Comparison of ENCODE assay signal across 9 cellular contexts in genomic region chr3:177191108-177191779, GRCh38. TPM values are rescaled to one million over a fixed set of nuclear protein-coding genes. Genes with fewer than 3 reads are reported as not detected.
DNase-seq lines count a peak whose midpoint lies in the region; ATAC-seq, FAIRE-seq and TF ChIP-seq lines count a peak whose summit lies in the region.
"Had no signal": no experiment of that assay in that cellular context is flagged by ENCODE, and none has a peak within 500 bp of the region (broad histone marks: within the 10 kb centered on the region; RNA-seq: fewer than 3 reads in every experiment).

No MANE protein-coding gene starts in this region.

- H2AFZ ChIP-seq in IMR-90 (replicated peaks; ENCODE audit: low read length, poor library complexity): no peak overlapping the region
- no peak overlapping the region for H2AFZ ChIP-seq in astrocyte (ENCODE audit: low read depth, low read length)

- BruUV-seq in IMR-90 (replicated peaks; lab: Mats Ljungman, UMichigan): no TSS peak

- peak; percentile 45 for ATAC-seq in GM18519 (IDR thresholded peaks at IDR 0.05; ENCODE audit: low FRiP score, unreplicated experiment)
- no peak for ATAC-seq in IMR-90 (ENCODE audit: low read depth)
- ATAC-seq in HG02970 (IDR thresholded peaks at IDR 0.05; ENCODE audit: low FRiP score, unreplicated experiment): no peak

- no peak overlapping the region for H2AK5ac ChIP-seq in IMR-90 (ENCODE audit: low read depth, low read length)

- peaks cover 2% of the 10 kb centered on the region for H3K9me3 Mint-ChIP-seq in astrocyte (ENCODE audit: unreplicated experiment)
- H3K9me3 Mint-ChIP-seq in neural crest cell: no peaks in the 10 kb centered on the region

- H3K4me2 ChIP-seq in IMR-90 (ENCODE audit: low read depth, low read length) (peak overlapping the region; percentile 17; the same call in 1 of the 2 replicates), astrocyte (ENCODE audit: low read length) (peak overlapping the region; percentile 19)

- H3K36me3 Mint-ChIP-seq in astrocyte (ENCODE audit: low read depth, unreplicated experiment) (peaks cover 3% of the 10 kb centered on the region), neural crest cell (ENCODE audit: low read depth) (peaks cover 17% of the 10 kb centered on the region)

- no peak overlapping the region for H3K18ac ChIP-seq in IMR-90 (ENCODE audit: low read depth, low read length)

- no peak overlapping the region for H2BK20ac ChIP-seq in IMR-90 (ENCODE audit: low read depth, low read length)

- H3K9me3 ChIP-seq in IMR-90 (ENCODE audit: control insufficient read depth, insufficient read depth, low read length): no peaks in the 10 kb centered on the region
- H3K9me3 ChIP-seq in astrocyte (ENCODE audit: insufficient read depth, low read depth, low read length): no peaks in the 10 kb centered on the region

- no peak overlapping the region for H4K5ac ChIP-seq in IMR-90 (ENCODE audit: low read depth, low read length)

- in situ Hi-C loops in IMR-90 (cut with MboI; ENCODE audit: low sequenced_read_pairs): no loop called here

- H3K27me3 ChIP-seq in IMR-90 (ENCODE audit: control insufficient read depth, insufficient read depth, low read length) (no peaks in the 10 kb centered on the region), astrocyte (ENCODE audit: insufficient read depth, low read length) (no peaks in the 10 kb centered on the region)

- WGBS in IMR-90 (ENCODE audit: extremely low coverage in 2 of 2, insufficient read length in 1 of 2), 2 experiments: no CpG with 5 or more reads among the region's 2 CpGs

- no peak overlapping the region for H3K4me3 Mint-ChIP-seq in astrocyte (ENCODE audit: unreplicated experiment)
- peak overlapping the region; percentile 50 for H3K4me3 Mint-ChIP-seq in neural crest cell

- H3K79me1 ChIP-seq in IMR-90 (ENCODE audit: low read depth in 1 of 2, low read length in 2 of 2): peaks cover 3 to 23% of the 10 kb centered on the region in 2 experiments; a peak in 2 of 4 replicates

- TF ChIP-seq CTCF in IMR-90 (conservative IDR thresholded peaks at IDR 0.05; ENCODE audit: low read depth, low read length) (no peak), astrocyte (IDR thresholded peaks at IDR 0.05; ENCODE audit: insufficient read depth, low read depth, low read length) (no peak), neural crest cell (conservative IDR thresholded peaks at IDR 0.05) (no peak)

- H3K36me3 ChIP-seq in IMR-90 (ENCODE audit: control insufficient read depth, insufficient read depth, low read length): no peaks in the 10 kb centered on the region
- H3K36me3 ChIP-seq in astrocyte (ENCODE audit: insufficient read depth, low read length): no peaks in the 10 kb centered on the region

- H3K9me1 ChIP-seq in IMR-90 (ENCODE audit: insufficient read depth, low read length): no peaks in the 10 kb centered on the region; the same call in 1 of the 2 replicates

- POLR2A ChIA-PET in IMR-90 (lab: Charles Lee; ENCODE audit: unreplicated experiment): no interaction called here

- no peak for FAIRE-seq in astrocyte (lab: Jason Lieb, UNC)

- no peak overlapping the region for H2AK9ac ChIP-seq in IMR-90 (replicated peaks; ENCODE audit: low read depth, low read length, poor library complexity)

- H3K4me1 ChIP-seq in IMR-90 (ENCODE audit: control insufficient read depth, insufficient read depth, low read length) (peaks cover 8% of the 10 kb centered on the region), astrocyte (ENCODE audit: insufficient read depth, low read length) (peaks cover 19% of the 10 kb centered on the region)

- no peak overlapping the region for H3K14ac ChIP-seq in IMR-90 (replicated peaks; ENCODE audit: low read depth, low read length)

- H3K4me3 ChIP-seq in IMR-90 (ENCODE audit: insufficient read depth, low read depth, low read length) (no peak overlapping the region), astrocyte (ENCODE audit: insufficient read depth, low read depth, low read length) (no peak overlapping the region)

- H3K27ac ChIP-seq in IMR-90 (ENCODE audit: insufficient read depth, low read length): no peak overlapping the region
- peak overlapping the region; percentile 8 for H3K27ac ChIP-seq in astrocyte (ENCODE audit: low read depth, low read length)

- peaks cover 68% of the 10 kb centered on the region for H4K20me1 ChIP-seq in IMR-90 (ENCODE audit: insufficient read depth, low read length)
- H4K20me1 ChIP-seq in astrocyte (ENCODE audit: insufficient read depth, low read length): peaks cover 83% of the 10 kb centered on the region

- H2BK5ac ChIP-seq in IMR-90 (ENCODE audit: low read depth, low read length, poor library complexity, severe bottlenecking): no peak overlapping the region

- peaks cover 100% of the 10 kb centered on the region for H3K79me2 ChIP-seq in astrocyte (ENCODE audit: insufficient read depth, low read length)

- DNase-seq in IMR-90 (no peak), astrocyte (ENCODE audit: low read depth) (no peak), neural crest cell (ENCODE audit: low read depth, low spot score) (no peak), OCI-M2 (lab: John Stamatoyannopoulos, UW; ENCODE audit: unreplicated experiment) (no peak), cerebellum (ENCODE audit: low spot score) (no peak)
- no peak for DNase-seq in effector CD4-positive, alpha-beta T cell
- DNase-seq: NCI-H748 treated with DMSO at 0.1 percent for 48 hours had no signal

- no peak overlapping the region for H3K27ac Mint-ChIP-seq in astrocyte (ENCODE audit: unreplicated experiment)
- H3K27ac Mint-ChIP-seq in neural crest cell (ENCODE audit: unreplicated experiment): peak overlapping the region; percentile 38

- no peak overlapping the region for H4K91ac ChIP-seq in IMR-90 (ENCODE audit: insufficient read depth, low read depth, low read length)

- H3K4ac ChIP-seq in IMR-90 (ENCODE audit: low read depth, low read length): no peak overlapping the region

- no peak for TF ChIP-seq POLR2A in IMR-90 (IDR thresholded peaks at IDR 0.05; ENCODE audit: low read depth, low read length)

- no peak overlapping the region for H2BK120ac ChIP-seq in IMR-90 (ENCODE audit: low read depth, low read length)

- dilution Hi-C loops in IMR-90 (cut with HindIII; ENCODE audit: low sequenced_read_pairs, unreplicated experiment): no loop called here

- H3K23ac ChIP-seq in IMR-90 (ENCODE audit: low read depth, low read length): peak overlapping the region; percentile 29; the same call in 1 of the 2 replicates

- CTCF ChIA-PET in IMR-90 (lab: Yijun Ruan, JAX): no interaction called here

- intact Hi-C loops in IMR-90 (cut with micrococcal nuclease): loop anchor here (10.0 kb wide), 2 partner anchors 404 to 634 kb away; no protein-coding TSS in a partner anchor

- H3K56ac ChIP-seq in IMR-90 (ENCODE audit: extremely low read depth, insufficient read depth, low read length): no peak overlapping the region

- no peak for TF ChIP-seq RAD21 in IMR-90 (IDR thresholded peaks at IDR 0.05; ENCODE audit: low read length)

- H4K8ac ChIP-seq in IMR-90 (ENCODE audit: low read depth in 2 of 2, low read length in 2 of 2): no peak overlapping the region

- H3K9ac ChIP-seq in IMR-90 (ENCODE audit: low read depth, low read length): no peak overlapping the region
- no peak overlapping the region for H3K9ac ChIP-seq in astrocyte (ENCODE audit: low read length)

- H3K4me1 Mint-ChIP-seq in astrocyte (ENCODE audit: low read depth, unreplicated experiment) (peaks cover 18% of the 10 kb centered on the region), neural crest cell (peaks cover 60% of the 10 kb centered on the region)

- H3K27me3 Mint-ChIP-seq in astrocyte (ENCODE audit: low read depth, unreplicated experiment) (no peaks in the 10 kb centered on the region), neural crest cell (ENCODE audit: low read depth) (no peaks in the 10 kb centered on the region)

- H2BK15ac ChIP-seq in IMR-90 (ENCODE audit: low read depth, low read length): no peak overlapping the region

TF ChIP-seq in IMR-90, 13 proteins besides CTCF, POLR2A, EP300 and RAD21:
- TF ChIP-seq ELK1 (IDR thresholded peaks at IDR 0.05; ENCODE audit: borderline replicate concordance, low read depth, low read length) (no peak), NFE2L2 (IDR thresholded peaks at IDR 0.05; ENCODE audit: low read depth, low read length) (no peak), RFX5 (IDR thresholded peaks at IDR 0.05; ENCODE audit: low read depth, low read length) (no peak), CHD1 (IDR thresholded peaks at IDR 0.05; ENCODE audit: low read depth, low read length) (no peak), BHLHE40 (IDR thresholded peaks at IDR 0.05; ENCODE audit: low read depth, low read length) (no peak), SMC3 (IDR thresholded peaks at IDR 0.05; ENCODE audit: low read depth, low read length) (no peak)

RNA-seq across cellular contexts. Expression of gene TBL1XR1, which starts 6.0 kb away (rescaled TPM):
- 170 and 181 TPM in 2 replicates for total RNA-seq in IMR-90 (2012; rRNA removed)
- polyA plus RNA-seq in IMR-90 (2012; rRNA removed): 25.2 and 29.3 TPM in 2 replicates
- polyA plus RNA-seq in IMR-90 (2012; cell fraction: cytosol; rRNA removed): 6.6 and 8.7 TPM in 2 replicates
- polyA plus RNA-seq in IMR-90 (2012; cell fraction: nucleus; rRNA removed; ENCODE audit: low replicate concordance): 7.5 and 56.1 TPM in 2 replicates
- total RNA-seq in astrocyte: 138 and 140 TPM in 2 replicates
- total RNA-seq in neural crest cell: 126 and 153 TPM in 2 replicates
- 187 TPM for total RNA-seq in cerebellum
